ENCODE assay signal across 9 cellular contexts in genomic region chr11:65593518-65594414, GRCh38. TPM values are rescaled to one million over a fixed set of nuclear protein-coding genes. Genes with fewer than 3 reads are reported as not detected.
DNase-seq lines count a peak whose midpoint lies in the region; ATAC-seq and TF ChIP-seq lines count a peak whose summit lies in the region.
"Had no signal": no experiment of that assay in that cellular context is flagged by ENCODE, and none has a peak within 500 bp of the region (broad histone marks: within the 10 kb centered on the region; RNA-seq: fewer than 3 reads in every experiment).

No MANE protein-coding gene starts in this region.

- CTCF ChIA-PET in Caco-2 (lab: Charles Lee): interaction anchor here (0.5 to 1.8 kb wide), 13 partner anchors 10 to 294 kb away, joined by 3 to 22 read pairs (median 4); partner anchors contain the start of genes EHBP1L1, FAM89B, FIBP and PCNX3

- H3K27ac Mint-ChIP-seq in Caco-2 (ENCODE audit: unreplicated experiment) (no peak overlapping the region), glutamatergic neuron (ENCODE audit: unreplicated experiment) (no peak overlapping the region)
- peak overlapping the region; percentile 23 for H3K27ac Mint-ChIP-seq in activated T-helper 1 cell treated with anti-CD3 and anti-CD28 coated beads, Interleukin-12 subunit alpha, Interleukin-12 subunit beta, Interleukin-2, Interleukin-4 antibody, amounts not matched to agents 30 ng/mL and 10 ng/mL and 1 ng/mL, durations not matched to agents 14 hours and 24 hours and 36 hours
- H3K27ac Mint-ChIP-seq: IgD-negative memory B cell had no signal

- H3K4me3 ChIP-seq in Caco-2 (ENCODE audit: low read depth, low read length) (no peak overlapping the region), retinal pigment epithelial cell (ENCODE audit: low read length) (no peak overlapping the region)

- H3K36me3 Mint-ChIP-seq in Caco-2 (ENCODE audit: insufficient read depth, unreplicated experiment) (peaks cover 25% of the 10 kb centered on the region), glutamatergic neuron (ENCODE audit: unreplicated experiment) (no peaks in the 10 kb centered on the region)
- peaks cover 18% of the 10 kb centered on the region for H3K36me3 Mint-ChIP-seq in activated T-helper 1 cell treated with anti-CD3 and anti-CD28 coated beads, Interleukin-12 subunit alpha, Interleukin-12 subunit beta, Interleukin-2, Interleukin-4 antibody, amounts not matched to agents 30 ng/mL and 10 ng/mL and 1 ng/mL, durations not matched to agents 14 hours and 24 hours and 36 hours (ENCODE audit: low read depth)
- H3K36me3 Mint-ChIP-seq: IgD-negative memory B cell had no signal

- peak; percentile 64 to 68 for TF ChIP-seq CTCF in Caco-2 (IDR thresholded peaks at IDR 0.05; ENCODE audit: insufficient read depth in 1 of 2, low read depth in 1 of 2, low read length in 1 of 2, severe bottlenecking in 1 of 2, unreplicated experiment in 1 of 2)
- peak; percentile 60 for TF ChIP-seq CTCF in glutamatergic neuron (IDR thresholded peaks at IDR 0.05; ENCODE audit: partially characterized antibody, unreplicated experiment)
- TF ChIP-seq CTCF in retinal pigment epithelial cell (conservative IDR thresholded peaks at IDR 0.05; ENCODE audit: low read depth, low read length): peak; percentile 78

- H3K9me3 Mint-ChIP-seq in Caco-2 (ENCODE audit: unreplicated experiment) (no peaks in the 10 kb centered on the region), glutamatergic neuron (ENCODE audit: unreplicated experiment) (peaks cover 6% of the 10 kb centered on the region)
- no peaks in the 10 kb centered on the region for H3K9me3 Mint-ChIP-seq in activated T-helper 1 cell treated with anti-CD3 and anti-CD28 coated beads, Interleukin-12 subunit alpha, Interleukin-12 subunit beta, Interleukin-2, Interleukin-4 antibody, amounts not matched to agents 30 ng/mL and 10 ng/mL and 1 ng/mL, durations not matched to agents 14 hours and 24 hours and 36 hours
- H3K9me3 Mint-ChIP-seq: IgD-negative memory B cell had no signal

- peak overlapping the region; percentile 45 for H3K4me3 Mint-ChIP-seq in Caco-2 (ENCODE audit: unreplicated experiment)
- no peak overlapping the region for H3K4me3 Mint-ChIP-seq in activated T-helper 1 cell treated with anti-CD3 and anti-CD28 coated beads, Interleukin-12 subunit alpha, Interleukin-12 subunit beta, Interleukin-2, Interleukin-4 antibody, amounts not matched to agents 30 ng/mL and 10 ng/mL and 1 ng/mL, durations not matched to agents 14 hours and 24 hours and 36 hours
- no peak overlapping the region for H3K4me3 Mint-ChIP-seq in glutamatergic neuron (ENCODE audit: unreplicated experiment)

- H3K4me1 ChIP-seq in Caco-2: peaks cover 5% of the 10 kb centered on the region; the same call in 1 of the 2 replicates

- in situ Hi-C loops in KBM-7 (cut with MboI; ENCODE audit: low pct_unique_long_range_greater_than_20kb, low sequenced_read_pairs): no loop called here

- POLR2A ChIA-PET in Caco-2 (lab: Charles Lee): no interaction called here

- ATAC-seq in HG03378 (IDR thresholded peaks at IDR 0.05; ENCODE audit: unreplicated experiment): no peak
- no peak for ATAC-seq in HG02981 (IDR thresholded peaks at IDR 0.05; ENCODE audit: unreplicated experiment)

- H3K4me1 Mint-ChIP-seq in Caco-2 (ENCODE audit: low read depth, unreplicated experiment) (no peaks in the 10 kb centered on the region), glutamatergic neuron (ENCODE audit: low read depth, unreplicated experiment) (peaks cover 8% of the 10 kb centered on the region)
- H3K4me1 Mint-ChIP-seq in activated T-helper 1 cell treated with anti-CD3 and anti-CD28 coated beads, Interleukin-12 subunit alpha, Interleukin-12 subunit beta, Interleukin-2, Interleukin-4 antibody, amounts not matched to agents 30 ng/mL and 10 ng/mL and 1 ng/mL, durations not matched to agents 14 hours and 24 hours and 36 hours (ENCODE audit: low read depth): peaks cover 19% of the 10 kb centered on the region

- BruUV-seq in Caco-2 (replicated peaks; lab: Mats Ljungman, UMichigan): no TSS peak

- no peaks in the 10 kb centered on the region for H3K27me3 Mint-ChIP-seq in Caco-2 (ENCODE audit: insufficient read depth, unreplicated experiment)
- no peaks in the 10 kb centered on the region for H3K27me3 Mint-ChIP-seq in activated T-helper 1 cell treated with anti-CD3 and anti-CD28 coated beads, Interleukin-12 subunit alpha, Interleukin-12 subunit beta, Interleukin-2, Interleukin-4 antibody, amounts not matched to agents 30 ng/mL and 10 ng/mL and 1 ng/mL, durations not matched to agents 14 hours and 24 hours and 36 hours (ENCODE audit: insufficient read depth)
- H3K27me3 Mint-ChIP-seq in glutamatergic neuron (ENCODE audit: unreplicated experiment): peaks cover 10% of the 10 kb centered on the region
- H3K27me3 Mint-ChIP-seq: IgD-negative memory B cell had no signal

- H3K9me3 ChIP-seq in Caco-2: no peaks in the 10 kb centered on the region

- H3K36me3 ChIP-seq in Caco-2 (ENCODE audit: control insufficient read depth, insufficient read depth, low read length): peaks cover 4% of the 10 kb centered on the region

- DNase-seq in Caco-2 (peak in 1 of 2 experiments; percentile 54), KBM-7 (peak; percentile 48), glutamatergic neuron (peak; percentile 76), retinal pigment epithelial cell (ENCODE audit: low read depth) (no peak), OCI-M2 (lab: John Stamatoyannopoulos, UW; ENCODE audit: unreplicated experiment) (no peak)
- no peak for DNase-seq in activated T-helper 1 cell treated with anti-CD3 and anti-CD28 coated beads, Interleukin-12 subunit alpha, Interleukin-12 subunit beta, Interleukin-2, Interleukin-4 antibody, amounts not matched to agents 30 ng/mL and 10 ng/mL and 1 ng/mL, durations not matched to agents 14 hours and 24 hours and 36 hours (ENCODE audit: low spot score)

- no peaks in the 10 kb centered on the region for H3K27me3 ChIP-seq in Caco-2 (replicated peaks; ENCODE audit: control insufficient read depth, insufficient read depth, low read length)

- intact Hi-C loops in Caco-2 (cut with micrococcal nuclease; ENCODE audit: unreplicated experiment): loop anchor here (2.0 kb wide), 1 partner anchor 19 kb away; no protein-coding TSS in a partner anchor
- intact Hi-C loops in activated T-helper 1 cell treated with anti-CD3 and anti-CD28 coated beads, Interleukin-12 subunit alpha, Interleukin-12 subunit beta, Interleukin-2, Interleukin-4 antibody, amounts not matched to agents 30 ng/mL and 10 ng/mL and 1 ng/mL, durations not matched to agents 14 hours and 24 hours and 36 hours (cut with micrococcal nuclease): no loop called here

RNA-seq across cellular contexts. Expression of gene KCNK7, which starts 1.8 kb away (rescaled TPM):
- total RNA-seq in Caco-2 (2022) (0.39 and 0.49 TPM in 2 replicates), glutamatergic neuron (ENCODE audit: unreplicated experiment) (0.69 TPM)
- 1.6 and 2.0 TPM in 2 replicates for total RNA-seq in activated T-helper 1 cell treated with anti-CD3 and anti-CD28 coated beads, Interleukin-12 subunit alpha, Interleukin-12 subunit beta, Interleukin-2, Interleukin-4 antibody, amounts not matched to agents 30 ng/mL and 10 ng/mL and 1 ng/mL, durations not matched to agents 14 hours and 24 hours and 36 hours

RNA-seq across cellular contexts. Expression of gene EHBP1L1, which starts 17.9 kb away (rescaled TPM):
- total RNA-seq in Caco-2 (2022): 19.2 and 19.6 TPM in 2 replicates
- 168 and 178 TPM in 2 replicates for total RNA-seq in activated T-helper 1 cell treated with anti-CD3 and anti-CD28 coated beads, Interleukin-12 subunit alpha, Interleukin-12 subunit beta, Interleukin-2, Interleukin-4 antibody, amounts not matched to agents 30 ng/mL and 10 ng/mL and 1 ng/mL, durations not matched to agents 14 hours and 24 hours and 36 hours
- 14.2 TPM for total RNA-seq in glutamatergic neuron (ENCODE audit: unreplicated experiment)

RNA-seq across cellular contexts. Expression of gene MAP3K11, which starts 20.3 kb away (rescaled TPM):
- total RNA-seq in Caco-2 (2022) (80.5 and 89.2 TPM in 2 replicates), glutamatergic neuron (ENCODE audit: unreplicated experiment) (58.6 TPM)
- 103 and 106 TPM in 2 replicates for total RNA-seq in activated T-helper 1 cell treated with anti-CD3 and anti-CD28 coated beads, Interleukin-12 subunit alpha, Interleukin-12 subunit beta, Interleukin-2, Interleukin-4 antibody, amounts not matched to agents 30 ng/mL and 10 ng/mL and 1 ng/mL, durations not matched to agents 14 hours and 24 hours and 36 hours

RNA-seq across cellular contexts. Expression of gene FAM89B, which starts 21.4 kb away (rescaled TPM):
- total RNA-seq in Caco-2 (2022) (24.0 and 26.9 TPM in 2 replicates), glutamatergic neuron (ENCODE audit: unreplicated experiment) (184 TPM)
- total RNA-seq in activated T-helper 1 cell treated with anti-CD3 and anti-CD28 coated beads, Interleukin-12 subunit alpha, Interleukin-12 subunit beta, Interleukin-2, Interleukin-4 antibody, amounts not matched to agents 30 ng/mL and 10 ng/mL and 1 ng/mL, durations not matched to agents 14 hours and 24 hours and 36 hours: 50.4 and 50.6 TPM in 2 replicates

RNA-seq across cellular contexts. Expression of gene PCNX3, which starts 21.8 kb away (rescaled TPM):
- 52.7 and 52.8 TPM in 2 replicates for total RNA-seq in Caco-2 (2022)
- total RNA-seq in activated T-helper 1 cell treated with anti-CD3 and anti-CD28 coated beads, Interleukin-12 subunit alpha, Interleukin-12 subunit beta, Interleukin-2, Interleukin-4 antibody, amounts not matched to agents 30 ng/mL and 10 ng/mL and 1 ng/mL, durations not matched to agents 14 hours and 24 hours and 36 hours: 55.0 and 55.2 TPM in 2 replicates
- 43.3 TPM for total RNA-seq in glutamatergic neuron (ENCODE audit: unreplicated experiment)

Comparison
In these comparisons a context has a peak if more than half of its experiments do, and no peak if none do; other contexts are left out.
1. DNase-seq: peak in KBM-7 (single experiment) and glutamatergic neuron (single experiment); none in activated T-helper 1 cell treated with anti-CD3 and anti-CD28 coated beads, Interleukin-12 subunit alpha, Interleukin-12 subunit beta, Interleukin-2, Interleukin-4 antibody, amounts not matched to agents 30 ng/mL and 10 ng/mL and 1 ng/mL, durations not matched to agents 14 hours and 24 hours and 36 hours (single experiment), retinal pigment epithelial cell (single experiment) and OCI-M2 (single experiment).
2. Peak in every context shown above with its lines, with median percentiles within 50 percentile points of each other: CTCF ChIP-seq.